In the genomic region with DNA sequence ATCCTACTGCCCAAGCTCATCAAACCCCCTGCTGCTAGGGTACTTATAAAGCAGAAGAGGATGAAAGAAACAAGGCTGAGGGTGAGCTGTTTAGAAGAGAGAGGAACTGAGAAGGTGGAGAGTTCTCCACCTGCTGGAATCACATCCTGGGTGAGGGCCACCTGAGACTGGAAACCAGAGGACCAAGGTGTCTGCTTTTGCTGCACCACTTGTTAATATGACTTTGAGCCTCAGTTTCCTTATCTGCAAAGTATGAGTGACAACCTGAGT, we compare ENCODE assay signal across 1 cellular context.
TF ChIP-seq lines count a peak whose summit lies in the region.

No MANE protein-coding gene starts in this region.

TF ChIP-seq in GM23338, 12 proteins besides CTCF, POLR2A, EP300 and RAD21:
- TF ChIP-seq ZNF462 (CRISPR knock-in tag; IDR thresholded peaks at IDR 0.05) (peak; percentile 55; the same call in 1 of the 2 replicates), NANOG (IDR thresholded peaks at IDR 0.05; ENCODE audit: borderline replicate concordance) (no peak), STAT1 (IDR thresholded peaks at IDR 0.05; ENCODE audit: unreplicated experiment) (no peak), ETS1 (IDR thresholded peaks at IDR 0.05) (no peak)
